Comparison of ENCODE assay signal across 15 cellular contexts in genomic region chr11:73869234-73869949, GRCh38. TPM values are rescaled to one million over a fixed set of nuclear protein-coding genes. Genes with fewer than 3 reads are reported as not detected.
DNase-seq lines count a peak whose midpoint lies in the region; ATAC-seq and TF ChIP-seq lines count a peak whose summit lies in the region.
"Had no signal": no experiment of that assay in that cellular context is flagged by ENCODE, and none has a peak within 500 bp of the region (broad histone marks: within the 10 kb centered on the region; RNA-seq: fewer than 3 reads in every experiment).

No MANE protein-coding gene starts in this region.

- H3K14ac ChIP-seq in H9 (ENCODE audit: insufficient read depth, low read length) = no peak overlapping the region

- peak overlapping the region; percentile 53 for H3K27ac Mint-ChIP-seq in CD4-positive, alpha-beta T cell
- peak overlapping the region; percentile 13 to 62 (median 46); a peak in 3 of 7 replicates for H3K27ac Mint-ChIP-seq in H9
- H3K27ac Mint-ChIP-seq in activated CD4-positive, alpha-beta memory T cell treated with anti-CD3 and anti-CD28 coated beads for 36 hours = peak overlapping the region; percentile 59
- peak overlapping the region; percentile 37 for H3K27ac Mint-ChIP-seq in mesothelial cell of epicardium
- H3K27ac Mint-ChIP-seq: memory B cell had no signal

- H3K4me2 ChIP-seq in H9 (ENCODE audit: insufficient read depth, insufficient read length, low read length) = no peak overlapping the region

- H3K9ac ChIP-seq in H9 (ENCODE audit: extremely low read depth, insufficient read length, low read length) = no peak overlapping the region

- H3K4me1 Mint-ChIP-seq in CD4-positive, alpha-beta T cell (ENCODE audit: low read depth) = peaks cover 8% of the 10 kb centered on the region
- H3K4me1 Mint-ChIP-seq in H9 (peaks cover 2 to 4% of the 10 kb centered on the region in 2 experiments; a peak in 3 of 4 replicates), mesothelial cell of epicardium (no peaks in the 10 kb centered on the region)
- peaks cover 9% of the 10 kb centered on the region for H3K4me1 Mint-ChIP-seq in activated CD4-positive, alpha-beta memory T cell treated with anti-CD3 and anti-CD28 coated beads for 36 hours (ENCODE audit: low read depth)

- H2BK120ac ChIP-seq in H9 (ENCODE audit: low read depth, low read length, poor library complexity, severe bottlenecking) = no peak overlapping the region

- no peaks in the 10 kb centered on the region for H3K4me1 ChIP-seq in H9 (ENCODE audit: insufficient read depth, low read length)

- peaks cover 2% of the 10 kb centered on the region for H3K79me1 ChIP-seq in H9 (ENCODE audit: insufficient read depth, low read depth, low read length, poor library complexity, severe bottlenecking)

- H4K20me1 ChIP-seq in H9 (ENCODE audit: control insufficient read depth, insufficient read depth, insufficient read length) = no peaks in the 10 kb centered on the region

- H4K8ac ChIP-seq in H9 (replicated peaks; ENCODE audit: insufficient read length, low read depth, low read length) = no peak overlapping the region

- no peak overlapping the region for H3K4me3 Mint-ChIP-seq in CD4-positive, alpha-beta T cell
- H3K4me3 Mint-ChIP-seq in H9 (no peak overlapping the region), mesothelial cell of epicardium (no peak overlapping the region)
- no peak overlapping the region for H3K4me3 Mint-ChIP-seq in activated CD4-positive, alpha-beta memory T cell treated with anti-CD3 and anti-CD28 coated beads for 36 hours
- H3K4me3 Mint-ChIP-seq: memory B cell had no signal

- no peak overlapping the region for H2BK5ac ChIP-seq in H9 (ENCODE audit: insufficient read length, low read length)

- no peaks in the 10 kb centered on the region for H3K9me3 Mint-ChIP-seq in CD4-positive, alpha-beta T cell
- H3K9me3 Mint-ChIP-seq in H9 (no peaks in the 10 kb centered on the region), mesothelial cell of epicardium (no peaks in the 10 kb centered on the region)
- no peaks in the 10 kb centered on the region for H3K9me3 Mint-ChIP-seq in activated CD4-positive, alpha-beta memory T cell treated with anti-CD3 and anti-CD28 coated beads for 36 hours
- H3K9me3 Mint-ChIP-seq: memory B cell had no signal

- H3K4ac ChIP-seq in H9 (ENCODE audit: low read depth, low read length) = no peak overlapping the region

- no peak overlapping the region for H4K91ac ChIP-seq in H9 (ENCODE audit: insufficient read length, low read depth, low read length)

- no peak overlapping the region for H3K18ac ChIP-seq in H9 (ENCODE audit: insufficient read length, low read depth, low read length)

- no peaks in the 10 kb centered on the region for H3K23me2 ChIP-seq in H9 (ENCODE audit: insufficient read length, low read depth, low read length, poor library complexity, severe bottlenecking)

- no CpG with 5 or more reads among the region's 1 CpG for WGBS in H9 (ENCODE audit: extremely low coverage, insufficient read length, low lambda C conversion rate)

- no peak overlapping the region for H3K56ac ChIP-seq in H9 (ENCODE audit: insufficient read length, low read depth, low read length)

- no peaks in the 10 kb centered on the region for H3K27me3 ChIP-seq in CD4-positive, alpha-beta T cell (ENCODE audit: control insufficient read depth, insufficient read depth, low read length)
- no peaks in the 10 kb centered on the region for H3K27me3 ChIP-seq in H9 (ENCODE audit: insufficient read depth, low read length)
- H3K27me3 ChIP-seq: gastrocnemius medialis had no signal

- H4K5ac ChIP-seq in H9 (ENCODE audit: insufficient read length, low read depth, low read length) = no peak overlapping the region

- ATAC-seq in CD4-positive, alpha-beta T cell (ENCODE audit: poor library complexity) = no peak
- ATAC-seq in GM21515 (IDR thresholded peaks at IDR 0.05; ENCODE audit: unreplicated experiment) (no peak), HG03571 (IDR thresholded peaks at IDR 0.05; ENCODE audit: unreplicated experiment) (no peak)
- ATAC-seq: gastrocnemius medialis had no signal

- H3T11ph ChIP-seq in H9 (ENCODE audit: low read length) = no peak overlapping the region

- POLR2A ChIA-PET in CD4-positive, alpha-beta T cell (lab: Charles Lee) = interaction anchor here (1.3 to 1.6 kb wide), 3 partner anchors 10 to 109 kb away, joined by 3 to 4 read pairs (median 4); partner anchors contain the start of gene RAB6A
- POLR2A ChIA-PET in activated CD4-positive, alpha-beta memory T cell treated with anti-CD3 and anti-CD28 coated beads for 36 hours (lab: Charles Lee) = interaction anchor here (1.1 kb wide), 1 partner anchor 8 kb away, joined by 4 read pairs; no protein-coding TSS in a partner anchor

- no peak overlapping the region for H2BK12ac ChIP-seq in H9 (ENCODE audit: insufficient read length, low read depth, low read length)

- H3K23ac ChIP-seq in H9 (ENCODE audit: insufficient read length, low read depth, low read length) = no peak overlapping the region

- CTCF ChIA-PET in CD4-positive, alpha-beta T cell (lab: Charles Lee) = interaction anchor here (1.1 kb wide), 1 partner anchor 243 kb away, joined by 3 read pairs; no protein-coding TSS in a partner anchor
- CTCF ChIA-PET in activated CD4-positive, alpha-beta memory T cell treated with anti-CD3 and anti-CD28 coated beads for 36 hours (lab: Charles Lee) = no interaction called here

- no peak overlapping the region for H2BK20ac ChIP-seq in H9 (ENCODE audit: low read depth, low read length, poor library complexity, severe bottlenecking)

- no peak overlapping the region for H2BK15ac ChIP-seq in H9 (ENCODE audit: low read depth, low read length)

- no peaks in the 10 kb centered on the region for H3K27me3 Mint-ChIP-seq in CD4-positive, alpha-beta T cell
- H3K27me3 Mint-ChIP-seq in H9 (ENCODE audit: low read depth) = no peaks in the 10 kb centered on the region; the same call in 1 of the 2 replicates
- H3K27me3 Mint-ChIP-seq in activated CD4-positive, alpha-beta memory T cell treated with anti-CD3 and anti-CD28 coated beads for 36 hours = no peaks in the 10 kb centered on the region
- no peaks in the 10 kb centered on the region for H3K27me3 Mint-ChIP-seq in mesothelial cell of epicardium (ENCODE audit: low read depth)
- H3K27me3 Mint-ChIP-seq: memory B cell had no signal

- H3K79me2 ChIP-seq in H9 (ENCODE audit: insufficient read depth, low read length) = no peaks in the 10 kb centered on the region

- TF ChIP-seq CTCF in CD4-positive, alpha-beta T cell (IDR thresholded peaks at IDR 0.05) = no peak
- no peak for TF ChIP-seq CTCF in H9 (conservative IDR thresholded peaks at IDR 0.05)
- no peak for TF ChIP-seq CTCF in mesothelial cell of epicardium (IDR thresholded peaks at IDR 0.05; ENCODE audit: unreplicated experiment)

- DNase-seq in CD4-positive, alpha-beta T cell = no peak
- no peak for DNase-seq in H9
- DNase-seq in activated CD4-positive, alpha-beta memory T cell treated with anti-CD3 and anti-CD28 coated beads for 36 hours = no peak
- no peak for DNase-seq in mesothelial cell of epicardium (ENCODE audit: low spot score in 2 of 2, unreplicated experiment in 2 of 2)
- no peak for DNase-seq in activated CD8-positive, alpha-beta memory T cell treated with anti-CD3 and anti-CD28 coated beads for 24 hours
- DNase-seq in cerebellar nuclear complex (lab: John Stamatoyannopoulos, UW) = no peak
- DNase-seq: DMS153; gastrocnemius medialis; NCI-H446 treated with DMSO at 0.1 percent for 48 hours; stimulated activated CD8-positive, alpha-beta memory T cell treated with anti-CD3 and anti-CD28 coated beads, Interleukin-4, amount 100 ng/mL, for 48 hours; T-helper 2 cell had no signal

- H3K9me3 ChIP-seq in CD4-positive, alpha-beta T cell (ENCODE audit: control insufficient read depth, low read length) = no peaks in the 10 kb centered on the region
- no peaks in the 10 kb centered on the region for H3K9me3 ChIP-seq in H9 (ENCODE audit: control insufficient read depth, low read depth, low read length)
- H3K9me3 ChIP-seq: gastrocnemius medialis had no signal

- intact Hi-C loops in CD4-positive, alpha-beta T cell (cut with DNase I, micrococcal nuclease) = no loop called here
- intact Hi-C loops in activated CD4-positive, alpha-beta memory T cell treated with anti-CD3 and anti-CD28 coated beads for 36 hours (cut with micrococcal nuclease) = no loop called here

- no peak overlapping the region for H2AFZ ChIP-seq in H9 (ENCODE audit: low read length)

- H3K36me3 Mint-ChIP-seq in CD4-positive, alpha-beta T cell (ENCODE audit: low read depth) = peaks cover 66% of the 10 kb centered on the region
- H3K36me3 Mint-ChIP-seq in H9 (ENCODE audit: insufficient read depth in 1 of 3, low read depth in 3 of 3) = peaks cover 16 to 42% (median 32%) of the 10 kb centered on the region in 3 experiments; a peak in 6 of 7 replicates
- peaks cover 23% of the 10 kb centered on the region for H3K36me3 Mint-ChIP-seq in activated CD4-positive, alpha-beta memory T cell treated with anti-CD3 and anti-CD28 coated beads for 36 hours
- peaks cover 12% of the 10 kb centered on the region for H3K36me3 Mint-ChIP-seq in mesothelial cell of epicardium

- no peak overlapping the region for H2AK5ac ChIP-seq in H9 (ENCODE audit: insufficient read length, low read length)

- H3K27ac ChIP-seq in CD4-positive, alpha-beta T cell (ENCODE audit: low read depth, low read length) = no peak overlapping the region
- no peak overlapping the region for H3K27ac ChIP-seq in H9 (ENCODE audit: insufficient read length, low read depth, low read length)
- H3K27ac ChIP-seq: coronary artery had no signal

RNA-seq across cellular contexts. Expression of gene COA4, which starts 7.3 kb away (rescaled TPM):
- total RNA-seq in CD4-positive, alpha-beta T cell = 10 to 100 TPM; 20.7 to 23.9 TPM
- total RNA-seq in H9 (2021) = 115 and 116 TPM in 2 replicates
- 10 to 100 TPM; 89.5 to 91.6 TPM for total RNA-seq in activated CD4-positive, alpha-beta memory T cell treated with anti-CD3 and anti-CD28 coated beads for 36 hours
- 61.3 to 64.0 TPM (median 63.1 TPM) in 3 replicates for total RNA-seq in mesothelial cell of epicardium

RNA-seq across cellular contexts. Expression of gene PAAF1, which starts 7.4 kb away (rescaled TPM):
- 1 to 10 TPM; 6.2 to 7.6 TPM for total RNA-seq in CD4-positive, alpha-beta T cell
- total RNA-seq in H9 (2021) (22.5 and 24.3 TPM in 2 replicates), mesothelial cell of epicardium (31.7 to 35.8 TPM (median 34.6 TPM) in 3 replicates)
- total RNA-seq in activated CD4-positive, alpha-beta memory T cell treated with anti-CD3 and anti-CD28 coated beads for 36 hours = 10 to 100 TPM; 29.9 to 33.8 TPM
